In the genomic region with DNA sequence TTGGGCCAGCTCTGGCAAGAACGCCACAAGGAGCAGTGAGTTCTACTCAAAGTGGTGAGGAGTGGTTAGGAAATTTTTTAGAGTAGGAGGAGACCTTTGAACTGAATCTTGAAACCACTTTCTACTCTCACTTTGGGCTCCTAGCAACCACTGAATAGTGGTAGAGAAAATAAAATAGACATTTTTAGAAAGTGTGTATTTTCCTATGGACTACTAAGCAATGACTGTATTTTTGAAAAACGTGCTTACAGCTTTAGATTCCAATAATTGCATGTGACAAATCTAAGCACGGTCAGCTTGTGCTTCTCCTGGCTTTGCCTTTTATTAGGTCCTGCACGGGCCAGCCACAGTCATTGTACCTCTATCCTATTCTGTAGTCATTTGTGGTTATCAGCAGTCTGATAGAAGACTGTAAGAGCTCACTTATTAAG, we compare ENCODE assay signal across 1 cellular context.
TF ChIP-seq lines count a peak whose summit lies in the region.

No MANE protein-coding gene starts in this region.

TF ChIP-seq in GM12878, 131 proteins besides CTCF, POLR2A, EP300 and RAD21:
- TF ChIP-seq, protein P1, sequence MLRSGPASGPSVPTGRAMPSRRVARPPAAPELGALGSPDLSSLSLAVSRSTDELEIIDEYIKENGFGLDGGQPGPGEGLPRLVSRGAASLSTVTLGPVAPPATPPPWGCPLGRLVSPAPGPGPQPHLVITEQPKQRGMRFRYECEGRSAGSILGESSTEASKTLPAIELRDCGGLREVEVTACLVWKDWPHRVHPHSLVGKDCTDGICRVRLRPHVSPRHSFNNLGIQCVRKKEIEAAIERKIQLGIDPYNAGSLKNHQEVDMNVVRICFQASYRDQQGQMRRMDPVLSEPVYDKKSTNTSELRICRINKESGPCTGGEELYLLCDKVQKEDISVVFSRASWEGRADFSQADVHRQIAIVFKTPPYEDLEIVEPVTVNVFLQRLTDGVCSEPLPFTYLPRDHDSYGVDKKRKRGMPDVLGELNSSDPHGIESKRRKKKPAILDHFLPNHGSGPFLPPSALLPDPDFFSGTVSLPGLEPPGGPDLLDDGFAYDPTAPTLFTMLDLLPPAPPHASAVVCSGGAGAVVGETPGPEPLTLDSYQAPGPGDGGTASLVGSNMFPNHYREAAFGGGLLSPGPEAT (IDR thresholded peaks at IDR 0.05; ENCODE audit: low read depth) = peak; percentile 82
- TF ChIP-seq CREB1 (IDR thresholded peaks at IDR 0.05; ENCODE audit: low read depth) (peak; percentile 9; the same call in 1 of the 2 replicates), SIN3A (IDR thresholded peaks at IDR 0.05; ENCODE audit: low read depth, low read length) (no peak), BCL11A (IDR thresholded peaks at IDR 0.05; ENCODE audit: low read depth, low read length) (0 out of 2 replicates have a peak, but pooled peaks have one; percentile 7), ZNF24 (IDR thresholded peaks at IDR 0.05) (no peak), MEF2B (IDR thresholded peaks at IDR 0.05; ENCODE audit: partially characterized antibody, poor library complexity, severe bottlenecking) (peak; percentile 60), DPF2 (IDR thresholded peaks at IDR 0.05) (peak; percentile 72; the same call in 1 of the 2 replicates), JUND (IDR thresholded peaks at IDR 0.05; ENCODE audit: low read depth, low read length) (no peak), BHLHE40 (IDR thresholded peaks at IDR 0.05; ENCODE audit: borderline replicate concordance in 1 of 2, low read depth in 2 of 2, low read length in 1 of 2) (peak; percentile 79 to 88), TCF7 (IDR thresholded peaks at IDR 0.05; ENCODE audit: borderline replicate concordance) (peak; percentile 56; the same call in 1 of the 2 replicates), NR2F1 (conservative IDR thresholded peaks at IDR 0.05) (peak; percentile 89), NBN (IDR thresholded peaks at IDR 0.05) (peak; percentile 37; the same call in 1 of the 2 replicates), ATF7 (IDR thresholded peaks at IDR 0.05; ENCODE audit: low read depth) (peak; percentile 40; the same call in 1 of the 2 replicates), RUNX3 (IDR thresholded peaks at IDR 0.05; ENCODE audit: low read length) (peak; percentile 90), NFIC (IDR thresholded peaks at IDR 0.05; ENCODE audit: low read depth, low read length) (peak; percentile 81), MTA2 (IDR thresholded peaks at IDR 0.05; ENCODE audit: low read depth) (peak; percentile 62; the same call in 1 of the 2 replicates), JUNB (IDR thresholded peaks at IDR 0.05) (no peak), IRF4 (IDR thresholded peaks at IDR 0.05; ENCODE audit: low read depth, low read length) (0 out of 2 replicates have a peak, but pooled peaks have one; percentile 25), CHD1 (IDR thresholded peaks at IDR 0.05; ENCODE audit: low read depth, low read length) (no peak), IKZF1 (conservative IDR thresholded peaks at IDR 0.05) (peak; percentile 78), PAX5 (IDR thresholded peaks at IDR 0.05; ENCODE audit: borderline replicate concordance, low read depth, low read length) (no peak), ETV6 (conservative IDR thresholded peaks at IDR 0.05 in 1 of 2, IDR thresholded peaks at IDR 0.05 in 1 of 2; ENCODE audit: borderline replicate concordance in 1 of 2, low read depth in 1 of 2) (peak in 1 of 2 experiments; percentile 13; a peak in 1 of 4 replicates), POU2F2 (IDR thresholded peaks at IDR 0.05; ENCODE audit: borderline replicate concordance, low read depth, low read length) (0 out of 3 replicates have a peak, but pooled peaks have one; percentile 16), YBX1 (IDR thresholded peaks at IDR 0.05) (no peak), CBX5 (IDR thresholded peaks at IDR 0.05; ENCODE audit: low read depth) (no peak), MEF2A (IDR thresholded peaks at IDR 0.05; ENCODE audit: insufficient read depth, low read depth, low read length) (0 out of 2 replicates have a peak, but pooled peaks have one; percentile 16), SPI1 (IDR thresholded peaks at IDR 0.05; ENCODE audit: borderline replicate concordance, insufficient read depth, low read depth, low read length) (no peak), MTA3 (IDR thresholded peaks at IDR 0.05; ENCODE audit: borderline replicate concordance, low read length) (0 out of 2 replicates have a peak, but pooled peaks have one; percentile 43), STAT1 (conservative IDR thresholded peaks at IDR 0.05) (no peak), TAF1 (IDR thresholded peaks at IDR 0.05; ENCODE audit: borderline replicate concordance, low read depth, low read length) (peak; percentile 44; the same call in 1 of the 2 replicates), NR2C1 (IDR thresholded peaks at IDR 0.05) (0 out of 2 replicates have a peak, but pooled peaks have one; percentile 52), BMI1 (IDR thresholded peaks at IDR 0.05; ENCODE audit: borderline replicate concordance) (peak; percentile 66), FOXM1 (IDR thresholded peaks at IDR 0.05; ENCODE audit: low read depth, low read length) (0 out of 2 replicates have a peak, but pooled peaks have one; percentile 31), MYB (IDR thresholded peaks at IDR 0.05; ENCODE audit: borderline replicate concordance, low read depth, low read length) (no peak), CBFB (IDR thresholded peaks at IDR 0.05; ENCODE audit: low read depth) (0 out of 2 replicates have a peak, but pooled peaks have one; percentile 34), EED (IDR thresholded peaks at IDR 0.05; ENCODE audit: low read depth) (0 out of 2 replicates have a peak, but pooled peaks have one; percentile 47), SMARCA5 (IDR thresholded peaks at IDR 0.05) (no peak), CBX3 (IDR thresholded peaks at IDR 0.05; ENCODE audit: borderline replicate concordance, low read depth) (no peak), STAT3 (IDR thresholded peaks at IDR 0.05; ENCODE audit: low read depth, low read length) (0 out of 2 replicates have a peak, but pooled peaks have one; percentile 59), MXI1 (IDR thresholded peaks at IDR 0.05; ENCODE audit: low read depth, low read length) (0 out of 2 replicates have a peak, but pooled peaks have one; percentile 32), EZH2 (IDR thresholded peaks at IDR 0.05; ENCODE audit: borderline replicate concordance, control insufficient read depth, low read depth, low read length) (no peak), TBL1XR1 (IDR thresholded peaks at IDR 0.05; ENCODE audit: low read depth, low read length) (peak; percentile 71; the same call in 1 of the 2 replicates), IKZF2 (IDR thresholded peaks at IDR 0.05) (peak; percentile 79 to 84; a peak in 3 of 4 replicates), SMAD5 (IDR thresholded peaks at IDR 0.05; ENCODE audit: low read depth) (no peak), TCF3 (IDR thresholded peaks at IDR 0.05; ENCODE audit: borderline replicate concordance, insufficient read depth, low read depth, low read length) (no peak)
- TF ChIP-seq, protein P2, sequence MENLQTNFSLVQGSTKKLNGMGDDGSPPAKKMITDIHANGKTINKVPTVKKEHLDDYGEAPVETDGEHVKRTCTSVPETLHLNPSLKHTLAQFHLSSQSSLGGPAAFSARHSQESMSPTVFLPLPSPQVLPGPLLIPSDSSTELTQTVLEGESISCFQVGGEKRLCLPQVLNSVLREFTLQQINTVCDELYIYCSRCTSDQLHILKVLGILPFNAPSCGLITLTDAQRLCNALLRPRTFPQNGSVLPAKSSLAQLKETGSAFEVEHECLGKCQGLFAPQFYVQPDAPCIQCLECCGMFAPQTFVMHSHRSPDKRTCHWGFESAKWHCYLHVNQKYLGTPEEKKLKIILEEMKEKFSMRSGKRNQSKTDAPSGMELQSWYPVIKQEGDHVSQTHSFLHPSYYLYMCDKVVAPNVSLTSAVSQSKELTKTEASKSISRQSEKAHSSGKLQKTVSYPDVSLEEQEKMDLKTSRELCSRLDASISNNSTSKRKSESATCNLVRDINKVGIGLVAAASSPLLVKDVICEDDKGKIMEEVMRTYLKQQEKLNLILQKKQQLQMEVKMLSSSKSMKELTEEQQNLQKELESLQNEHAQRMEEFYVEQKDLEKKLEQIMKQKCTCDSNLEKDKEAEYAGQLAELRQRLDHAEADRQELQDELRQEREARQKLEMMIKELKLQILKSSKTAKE (IDR thresholded peaks at IDR 0.05; ENCODE audit: low read depth, poor library complexity, severe bottlenecking) = peak; percentile 72
- TF ChIP-seq, protein P3, sequence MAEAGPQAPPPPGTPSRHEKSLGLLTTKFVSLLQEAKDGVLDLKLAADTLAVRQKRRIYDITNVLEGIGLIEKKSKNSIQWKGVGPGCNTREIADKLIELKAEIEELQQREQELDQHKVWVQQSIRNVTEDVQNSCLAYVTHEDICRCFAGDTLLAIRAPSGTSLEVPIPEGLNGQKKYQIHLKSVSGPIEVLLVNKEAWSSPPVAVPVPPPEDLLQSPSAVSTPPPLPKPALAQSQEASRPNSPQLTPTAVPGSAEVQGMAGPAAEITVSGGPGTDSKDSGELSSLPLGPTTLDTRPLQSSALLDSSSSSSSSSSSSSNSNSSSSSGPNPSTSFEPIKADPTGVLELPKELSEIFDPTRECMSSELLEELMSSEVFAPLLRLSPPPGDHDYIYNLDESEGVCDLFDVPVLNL (IDR thresholded peaks at IDR 0.05; ENCODE audit: low read depth, low read length) = no peak
- TF ChIP-seq, protein P4, sequence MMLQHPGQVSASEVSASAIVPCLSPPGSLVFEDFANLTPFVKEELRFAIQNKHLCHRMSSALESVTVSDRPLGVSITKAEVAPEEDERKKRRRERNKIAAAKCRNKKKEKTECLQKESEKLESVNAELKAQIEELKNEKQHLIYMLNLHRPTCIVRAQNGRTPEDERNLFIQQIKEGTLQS (IDR thresholded peaks at IDR 0.05; ENCODE audit: borderline replicate concordance, extremely low read depth, low read depth, low read length) = no peak
- TF ChIP-seq, protein P5, sequence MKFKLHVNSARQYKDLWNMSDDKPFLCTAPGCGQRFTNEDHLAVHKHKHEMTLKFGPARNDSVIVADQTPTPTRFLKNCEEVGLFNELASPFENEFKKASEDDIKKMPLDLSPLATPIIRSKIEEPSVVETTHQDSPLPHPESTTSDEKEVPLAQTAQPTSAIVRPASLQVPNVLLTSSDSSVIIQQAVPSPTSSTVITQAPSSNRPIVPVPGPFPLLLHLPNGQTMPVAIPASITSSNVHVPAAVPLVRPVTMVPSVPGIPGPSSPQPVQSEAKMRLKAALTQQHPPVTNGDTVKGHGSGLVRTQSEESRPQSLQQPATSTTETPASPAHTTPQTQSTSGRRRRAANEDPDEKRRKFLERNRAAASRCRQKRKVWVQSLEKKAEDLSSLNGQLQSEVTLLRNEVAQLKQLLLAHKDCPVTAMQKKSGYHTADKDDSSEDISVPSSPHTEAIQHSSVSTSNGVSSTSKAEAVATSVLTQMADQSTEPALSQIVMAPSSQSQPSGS (IDR thresholded peaks at IDR 0.05; ENCODE audit: low read length) = 0 out of 2 replicates have a peak, but pooled peaks have one; percentile 27
- TF ChIP-seq, protein P6, sequence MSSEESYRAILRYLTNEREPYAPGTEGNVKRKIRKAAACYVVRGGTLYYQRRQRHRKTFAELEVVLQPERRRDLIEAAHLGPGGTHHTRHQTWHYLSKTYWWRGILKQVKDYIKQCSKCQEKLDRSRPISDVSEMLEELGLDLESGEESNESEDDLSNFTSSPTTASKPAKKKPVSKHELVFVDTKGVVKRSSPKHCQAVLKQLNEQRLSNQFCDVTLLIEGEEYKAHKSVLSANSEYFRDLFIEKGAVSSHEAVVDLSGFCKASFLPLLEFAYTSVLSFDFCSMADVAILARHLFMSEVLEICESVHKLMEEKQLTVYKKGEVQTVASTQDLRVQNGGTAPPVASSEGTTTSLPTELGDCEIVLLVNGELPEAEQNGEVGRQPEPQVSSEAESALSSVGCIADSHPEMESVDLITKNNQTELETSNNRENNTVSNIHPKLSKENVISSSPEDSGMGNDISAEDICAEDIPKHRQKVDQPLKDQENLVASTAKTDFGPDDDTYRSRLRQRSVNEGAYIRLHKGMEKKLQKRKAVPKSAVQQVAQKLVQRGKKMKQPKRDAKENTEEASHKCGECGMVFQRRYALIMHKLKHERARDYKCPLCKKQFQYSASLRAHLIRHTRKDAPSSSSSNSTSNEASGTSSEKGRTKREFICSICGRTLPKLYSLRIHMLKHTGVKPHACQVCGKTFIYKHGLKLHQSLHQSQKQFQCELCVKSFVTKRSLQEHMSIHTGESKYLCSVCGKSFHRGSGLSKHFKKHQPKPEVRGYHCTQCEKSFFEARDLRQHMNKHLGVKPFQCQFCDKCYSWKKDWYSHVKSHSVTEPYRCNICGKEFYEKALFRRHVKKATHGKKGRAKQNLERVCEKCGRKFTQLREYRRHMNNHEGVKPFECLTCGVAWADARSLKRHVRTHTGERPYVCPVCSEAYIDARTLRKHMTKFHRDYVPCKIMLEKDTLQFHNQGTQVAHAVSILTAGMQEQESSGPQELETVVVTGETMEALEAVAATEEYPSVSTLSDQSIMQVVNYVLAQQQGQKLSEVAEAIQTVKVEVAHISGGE (CRISPR knock-in tag; IDR thresholded peaks at IDR 0.05) = no peak
- TF ChIP-seq, protein P7, sequence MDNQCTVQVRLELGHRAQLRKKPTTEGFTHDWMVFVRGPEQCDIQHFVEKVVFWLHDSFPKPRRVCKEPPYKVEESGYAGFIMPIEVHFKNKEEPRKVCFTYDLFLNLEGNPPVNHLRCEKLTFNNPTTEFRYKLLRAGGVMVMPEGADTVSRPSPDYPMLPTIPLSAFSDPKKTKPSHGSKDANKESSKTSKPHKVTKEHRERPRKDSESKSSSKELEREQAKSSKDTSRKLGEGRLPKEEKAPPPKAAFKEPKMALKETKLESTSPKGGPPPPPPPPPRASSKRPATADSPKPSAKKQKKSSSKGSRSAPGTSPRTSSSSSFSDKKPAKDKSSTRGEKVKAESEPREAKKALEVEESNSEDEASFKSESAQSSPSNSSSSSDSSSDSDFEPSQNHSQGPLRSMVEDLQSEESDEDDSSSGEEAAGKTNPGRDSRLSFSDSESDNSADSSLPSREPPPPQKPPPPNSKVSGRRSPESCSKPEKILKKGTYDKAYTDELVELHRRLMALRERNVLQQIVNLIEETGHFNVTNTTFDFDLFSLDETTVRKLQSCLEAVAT (IDR thresholded peaks at IDR 0.05) = peak; percentile 54; the same call in 1 of the 2 replicates
- TF ChIP-seq, protein P8, sequence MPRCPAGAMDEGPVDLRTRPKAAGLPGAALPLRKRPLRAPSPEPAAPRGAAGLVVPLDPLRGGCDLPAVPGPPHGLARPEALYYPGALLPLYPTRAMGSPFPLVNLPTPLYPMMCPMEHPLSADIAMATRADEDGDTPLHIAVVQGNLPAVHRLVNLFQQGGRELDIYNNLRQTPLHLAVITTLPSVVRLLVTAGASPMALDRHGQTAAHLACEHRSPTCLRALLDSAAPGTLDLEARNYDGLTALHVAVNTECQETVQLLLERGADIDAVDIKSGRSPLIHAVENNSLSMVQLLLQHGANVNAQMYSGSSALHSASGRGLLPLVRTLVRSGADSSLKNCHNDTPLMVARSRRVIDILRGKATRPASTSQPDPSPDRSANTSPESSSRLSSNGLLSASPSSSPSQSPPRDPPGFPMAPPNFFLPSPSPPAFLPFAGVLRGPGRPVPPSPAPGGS (IDR thresholded peaks at IDR 0.05; ENCODE audit: borderline replicate concordance, insufficient read depth, low read depth, low read length, poor library complexity, severe bottlenecking) = no peak
TF ChIP-seq in GM12878: peak in this region for 32.
